ENCODE assay signal across 9 cellular contexts in the genomic region with DNA sequence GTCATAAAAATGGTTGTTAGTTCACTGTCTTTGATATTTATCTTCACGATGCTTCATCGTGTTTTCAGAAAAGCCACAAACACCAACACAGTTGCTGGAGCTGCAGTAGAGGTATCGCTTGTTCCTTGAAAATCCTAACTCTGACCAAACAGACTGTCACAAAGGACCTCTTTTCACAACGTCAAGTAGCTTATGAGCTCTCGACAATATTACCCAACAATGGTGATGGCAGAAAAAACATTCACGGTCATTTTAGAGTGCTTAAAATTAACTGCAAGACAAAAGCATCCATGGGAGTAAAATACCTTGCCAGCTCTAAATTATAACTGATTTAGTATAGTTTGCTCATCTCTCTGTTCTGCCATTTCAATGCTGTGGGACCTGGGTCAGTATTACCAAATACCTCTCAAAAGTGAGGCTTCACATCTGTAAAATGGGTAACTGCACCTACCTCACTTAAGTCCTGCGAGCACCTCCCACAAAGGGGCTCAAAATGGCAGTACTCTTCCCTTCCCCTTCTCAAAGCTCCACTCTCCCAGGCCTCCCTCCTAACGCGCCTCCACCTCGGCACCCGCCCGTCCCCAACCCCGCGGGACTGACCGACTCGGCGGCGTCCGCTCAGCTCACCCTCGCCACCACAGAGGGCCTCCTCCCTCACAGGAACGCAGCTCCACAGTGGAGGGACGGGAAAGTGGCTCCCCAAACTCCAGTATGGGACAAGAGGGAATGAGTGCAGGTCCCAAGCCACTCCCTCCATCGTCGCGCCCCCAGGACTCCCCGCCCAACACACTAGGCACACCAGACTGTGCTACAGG. TPM values are rescaled to one million over a fixed set of nuclear protein-coding genes. Genes with fewer than 3 reads are reported as not detected.
DNase-seq lines count a peak whose midpoint lies in the region; TF ChIP-seq lines count a peak whose summit lies in the region.
"Had no signal": no experiment of that assay in that cellular context is flagged by ENCODE, and none has a peak within 500 bp of the region (broad histone marks: within the 10 kb centered on the region; RNA-seq: fewer than 3 reads in every experiment).

No MANE protein-coding gene starts in this region.

- peak overlapping the region; percentile 86 for H3K4me3 ChIP-seq in MM.1S (ENCODE audit: low read length)
- peak overlapping the region; percentile 82 for H3K4me3 ChIP-seq in astrocyte of the spinal cord (ENCODE audit: low read depth, low read length)
- H3K4me3 ChIP-seq in iPS DF 6.9 (ENCODE audit: low read length), result peak overlapping the region; percentile 75
- H3K4me3 ChIP-seq in skeletal muscle tissue (ENCODE audit: low read length in 3 of 3), result peak overlapping the region; percentile 67 to 74 (median 69)

- peak overlapping the region; percentile 92 for H3K9ac ChIP-seq in H9 (ENCODE audit: extremely low read depth, insufficient read length, low read length)
- H3K9ac ChIP-seq in MM.1S (ENCODE audit: low read length), result peak overlapping the region; percentile 72
- H3K9ac ChIP-seq in skeletal muscle tissue (ENCODE audit: low read depth in 1 of 3, low read length in 3 of 3), result no peak overlapping the region

- H2BK120ac ChIP-seq in H9 (ENCODE audit: low read depth, low read length, poor library complexity, severe bottlenecking), result no peak overlapping the region

- H2AK5ac ChIP-seq in H9 (ENCODE audit: insufficient read length, low read length), result no peak overlapping the region

- H3K14ac ChIP-seq in H9 (ENCODE audit: insufficient read depth, low read length), result peak overlapping the region; percentile 97

- H3K79me1 ChIP-seq in H9 (ENCODE audit: insufficient read depth, low read depth, low read length, poor library complexity, severe bottlenecking), result no peaks in the 10 kb centered on the region

- H3K27me3 ChIP-seq in H9 (ENCODE audit: insufficient read depth, low read length), result no peaks in the 10 kb centered on the region
- H3K27me3 ChIP-seq in MM.1S (replicated peaks; ENCODE audit: insufficient read depth, low read length), result no peaks in the 10 kb centered on the region
- H3K27me3 ChIP-seq in iPS DF 6.9 (ENCODE audit: control insufficient read depth, insufficient read depth, low read length), result no peaks in the 10 kb centered on the region
- H3K27me3 ChIP-seq in skeletal muscle tissue (ENCODE audit: control insufficient read depth in 3 of 3, insufficient read depth in 3 of 3, low read length in 3 of 3), result peaks cover 15 to 20% (median 20%) of the 10 kb centered on the region in 3 donors

- H3K4me1 Mint-ChIP-seq in H9, result peaks cover 21 to 33% of the 10 kb centered on the region in 2 experiments

- H4K91ac ChIP-seq in H9 (ENCODE audit: insufficient read length, low read depth, low read length), result no peak overlapping the region

- H3K4me1 ChIP-seq in H9 (ENCODE audit: insufficient read depth, low read length), result no peaks in the 10 kb centered on the region
- peaks cover 15% of the 10 kb centered on the region for H3K4me1 ChIP-seq in MM.1S (ENCODE audit: low read length)
- H3K4me1 ChIP-seq in iPS DF 6.9 (ENCODE audit: control insufficient read depth, insufficient read depth, low read length), result no peaks in the 10 kb centered on the region
- H3K4me1 ChIP-seq in skeletal muscle tissue (ENCODE audit: control insufficient read depth in 3 of 3, insufficient read depth in 3 of 3, low read length in 3 of 3), result peaks cover 9 to 12% (median 10%) of the 10 kb centered on the region in 3 donors

- no CpG with 5 or more reads among the region's 26 CpGs for WGBS in H9 (ENCODE audit: extremely low coverage, insufficient read length, low lambda C conversion rate)
- WGBS in iPS DF 6.9 (ENCODE audit: insufficient coverage, insufficient read length), result no CpG with 5 or more reads among the region's 26 CpGs

- no peak overlapping the region for H3T11ph ChIP-seq in H9 (ENCODE audit: low read length)

- no peak overlapping the region for H2BK12ac ChIP-seq in H9 (ENCODE audit: insufficient read length, low read depth, low read length)

- H3K36me3 ChIP-seq in MM.1S (replicated peaks; ENCODE audit: insufficient read depth, low read length), result peaks cover 8% of the 10 kb centered on the region; the same call in 1 of the 2 replicates
- H3K36me3 ChIP-seq in iPS DF 6.9 (ENCODE audit: control insufficient read depth, insufficient read depth, low read length), result peaks cover 3% of the 10 kb centered on the region; the same call in 1 of the 2 replicates
- H3K36me3 ChIP-seq in skeletal muscle tissue (ENCODE audit: control insufficient read depth in 3 of 3, insufficient read depth in 3 of 3, low read length in 3 of 3), result no peaks in the 10 kb centered on the region

- H3K4me3 Mint-ChIP-seq in H9, result peak overlapping the region; percentile 96 to 97

- H3K27ac Mint-ChIP-seq in H9, result peak overlapping the region; percentile 99 to 100 (median 99)

- H2AFZ ChIP-seq in H9 (ENCODE audit: low read length) (no peak overlapping the region), MM.1S (ENCODE audit: low read length) (peak overlapping the region; percentile 57)

- no peak overlapping the region for H4K8ac ChIP-seq in H9 (replicated peaks; ENCODE audit: insufficient read length, low read depth, low read length)

- peaks cover 8% of the 10 kb centered on the region for H3K23me2 ChIP-seq in H9 (ENCODE audit: insufficient read length, low read depth, low read length, poor library complexity, severe bottlenecking)

- DNase-seq in NCI-H524 (lab: John Stamatoyannopoulos, UW) (peak; percentile 20 to 62), NCI-H524 treated with DMSO at 0.1 percent for 48 hours (lab: John Stamatoyannopoulos, UW) (no peak), H9 (no peak), MM.1S (peak; percentile 67), astrocyte of the spinal cord (ENCODE audit: low read depth, low spot score) (peak; percentile 43), iPS DF 6.9 (ENCODE audit: low read depth, low spot score) (peak; percentile 11), NCI-H748 treated with DMSO at 0.1 percent for 48 hours (lab: John Stamatoyannopoulos, UW) (no peak)
- DNase-seq: DND-41 had no signal

- peaks cover 25 to 41% (median 27%) of the 10 kb centered on the region in 3 experiments for H3K36me3 Mint-ChIP-seq in H9 (ENCODE audit: insufficient read depth in 1 of 3, low read depth in 3 of 3)

- peaks cover 0 to 10% of the 10 kb centered on the region in 2 experiments; a peak in 2 of 5 replicates for H3K9me3 Mint-ChIP-seq in H9

- no peaks in the 10 kb centered on the region for H4K20me1 ChIP-seq in H9 (ENCODE audit: control insufficient read depth, insufficient read depth, insufficient read length)
- H4K20me1 ChIP-seq in MM.1S (ENCODE audit: insufficient read depth, low read length), result no peaks in the 10 kb centered on the region

- no peaks in the 10 kb centered on the region for H3K9me2 ChIP-seq in MM.1S (replicated peaks; ENCODE audit: insufficient read depth, low read length)

- peak overlapping the region; percentile 77 for H3K27ac ChIP-seq in H9 (ENCODE audit: insufficient read length, low read depth, low read length)
- peak overlapping the region; percentile 81 for H3K27ac ChIP-seq in MM.1S (ENCODE audit: low read length)
- H3K27ac ChIP-seq in iPS DF 6.9 (ENCODE audit: low read length), result no peak overlapping the region
- H3K27ac ChIP-seq in skeletal muscle tissue (ENCODE audit: low read depth, low read length), result no peak overlapping the region

- peak overlapping the region; percentile 0 for H2BK5ac ChIP-seq in H9 (ENCODE audit: insufficient read length, low read length)

- no peak overlapping the region; the same call in 1 of the 2 replicates for H3K4ac ChIP-seq in H9 (ENCODE audit: low read depth, low read length)

- H3K79me2 ChIP-seq in H9 (ENCODE audit: insufficient read depth, low read length), result peaks cover 30% of the 10 kb centered on the region; the same call in 1 of the 2 replicates
- peaks cover 52% of the 10 kb centered on the region for H3K79me2 ChIP-seq in MM.1S (ENCODE audit: low read length)

- TF ChIP-seq CTCF in H9 (conservative IDR thresholded peaks at IDR 0.05), result no peak
- no peak for TF ChIP-seq CTCF in MM.1S (IDR thresholded peaks at IDR 0.05; ENCODE audit: low read length)
- TF ChIP-seq CTCF in astrocyte of the spinal cord (IDR thresholded peaks at IDR 0.05; ENCODE audit: low read depth, low read length), result peak; percentile 0

- no peak overlapping the region for H4K5ac ChIP-seq in H9 (ENCODE audit: insufficient read length, low read depth, low read length)

- no peak overlapping the region for H2BK15ac ChIP-seq in H9 (ENCODE audit: low read depth, low read length)

- no peak overlapping the region for H2BK20ac ChIP-seq in H9 (ENCODE audit: low read depth, low read length, poor library complexity, severe bottlenecking)

- no peak overlapping the region for H3K23ac ChIP-seq in H9 (ENCODE audit: insufficient read length, low read depth, low read length)

- peak overlapping the region; percentile 97 for H3K18ac ChIP-seq in H9 (ENCODE audit: insufficient read length, low read depth, low read length)

- peaks cover 13% of the 10 kb centered on the region for H3F3A ChIP-seq in MM.1S (ENCODE audit: insufficient read depth, low read length)

- in situ Hi-C loops in astrocyte of the spinal cord (cut with HindIII; ENCODE audit: low sequenced_read_pairs), result no loop called here

- H3K56ac ChIP-seq in H9 (ENCODE audit: insufficient read length, low read depth, low read length), result no peak overlapping the region

- H3K4me2 ChIP-seq in H9 (ENCODE audit: insufficient read depth, insufficient read length, low read length) (peak overlapping the region; percentile 71), MM.1S (ENCODE audit: low read depth, low read length) (peak overlapping the region; percentile 75)

- no peaks in the 10 kb centered on the region; the same call in none of the 2 replicates for H3K27me3 Mint-ChIP-seq in H9 (ENCODE audit: low read depth)

- no peaks in the 10 kb centered on the region for H3K9me3 ChIP-seq in H9 (ENCODE audit: control insufficient read depth, low read depth, low read length)
- no peaks in the 10 kb centered on the region for H3K9me3 ChIP-seq in MM.1S (replicated peaks; ENCODE audit: insufficient read depth, low read length)
- H3K9me3 ChIP-seq in iPS DF 6.9 (ENCODE audit: control insufficient read depth, insufficient read depth, low read length), result no peaks in the 10 kb centered on the region
- peaks cover 0 to 3% (median 0%) of the 10 kb centered on the region in 3 donors for H3K9me3 ChIP-seq in skeletal muscle tissue (ENCODE audit: control insufficient read depth in 3 of 3, low read length in 3 of 3)

RNA-seq across cellular contexts. Expression of a gene that starts 0.5 kb away (rescaled TPM):
- total RNA-seq in H9 (2021) (44.9 and 47.6 TPM in 2 replicates), skeletal muscle tissue (6.3 TPM)

RNA-seq across cellular contexts. Expression of a gene that starts 49.6 kb away (rescaled TPM):
- 120 and 130 TPM in 2 replicates for total RNA-seq in H9 (2021)
- 36.5 TPM for total RNA-seq in skeletal muscle tissue

RNA-seq across cellular contexts. Expression of a gene that starts 50.0 kb away (rescaled TPM):
- total RNA-seq in H9 (2021) (22.6 and 29.0 TPM in 2 replicates), skeletal muscle tissue (19.8 TPM)

Comparison
In these comparisons a context has a peak if more than half of its experiments do, and no peak if none do; other contexts are left out.
1. DNase-seq: peak in NCI-H524 (2 of 2), MM.1S (single experiment), astrocyte of the spinal cord (single experiment) and iPS DF 6.9 (single experiment); none in NCI-H524 treated with DMSO at 0.1 percent for 48 hours (single experiment), H9 (single experiment) and NCI-H748 treated with DMSO at 0.1 percent for 48 hours (single experiment).
2. H3K27ac ChIP-seq: peak in H9 (single experiment) and MM.1S (single experiment); none in iPS DF 6.9 (single experiment) and skeletal muscle tissue (single experiment).
3. H3K9ac ChIP-seq: peak in H9 (single experiment) and MM.1S (single experiment); none in skeletal muscle tissue (0 of 3).
4. Peak in every context shown above with its lines, with median percentiles within 50 percentile points of each other: H3K4me3 ChIP-seq.